8 cellular contexts compared by ENCODE assay signal in the genomic region with DNA sequence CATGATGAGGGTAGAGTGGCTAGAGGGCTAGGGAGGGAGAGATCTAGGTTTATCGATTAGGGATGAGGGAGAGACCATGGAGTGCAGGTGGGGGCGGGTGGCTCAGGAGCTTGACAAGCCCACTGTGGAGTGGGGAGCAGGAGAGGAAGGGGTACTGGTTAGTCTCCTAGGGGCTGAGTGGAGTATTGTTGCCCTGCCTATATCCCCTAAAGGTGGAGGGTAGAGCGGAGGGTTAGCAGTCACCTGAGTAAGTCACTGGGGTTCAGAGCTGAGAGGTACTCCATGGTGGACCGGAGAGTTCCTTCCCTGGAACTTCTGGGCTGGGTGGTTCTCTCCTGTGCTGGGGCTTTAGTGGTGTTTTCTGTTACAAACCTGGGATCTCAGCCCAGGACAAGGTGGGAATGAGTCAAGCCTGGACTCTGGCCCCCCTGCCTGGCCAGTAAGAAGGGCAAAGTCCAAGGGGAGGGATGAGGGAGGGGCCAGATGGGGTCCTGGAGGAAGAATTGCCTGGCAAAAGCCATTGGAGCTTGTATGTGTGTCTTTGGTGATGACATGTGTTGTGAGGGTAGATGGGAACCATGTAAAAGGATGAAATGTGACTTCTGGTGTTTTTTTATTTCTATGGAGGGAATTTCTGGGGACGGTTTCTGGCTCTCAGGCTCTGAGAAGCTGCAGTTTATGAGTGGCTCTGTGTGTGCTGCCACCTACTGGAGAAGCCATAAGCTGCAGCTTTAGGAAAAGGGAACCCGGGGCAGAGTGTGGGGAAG. TPM values are rescaled to one million over a fixed set of nuclear protein-coding genes. Genes with fewer than 3 reads are reported as not detected.
DNase-seq lines count a peak whose midpoint lies in the region; ATAC-seq and TF ChIP-seq lines count a peak whose summit lies in the region.

A gene with protein sequence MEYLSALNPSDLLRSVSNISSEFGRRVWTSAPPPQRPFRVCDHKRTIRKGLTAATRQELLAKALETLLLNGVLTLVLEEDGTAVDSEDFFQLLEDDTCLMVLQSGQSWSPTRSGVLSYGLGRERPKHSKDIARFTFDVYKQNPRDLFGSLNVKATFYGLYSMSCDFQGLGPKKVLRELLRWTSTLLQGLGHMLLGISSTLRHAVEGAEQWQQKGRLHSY (minus strand): TSS at position 403 of the 767 bp plus-strand sequence. CDS start 119 bp downstream, at position 284.

- peaks cover 3% of the 10 kb centered on the region for H4K20me1 ChIP-seq in GM23338 (replicated peaks; ENCODE audit: insufficient read depth)

- H3K56ac ChIP-seq in mesendoderm (ENCODE audit: low read length): no peak within 1 kb of the TSS

- peak; percentile 94 for TF ChIP-seq CTCF in C4-2B (conservative IDR thresholded peaks at IDR 0.05)
- TF ChIP-seq CTCF in GM23338 (conservative IDR thresholded peaks at IDR 0.05; ENCODE audit: low read depth in 2 of 2): peak; percentile 77 to 95
- peak; percentile 91 for TF ChIP-seq CTCF in activated CD8-positive, alpha-beta T cell treated with anti-CD3 and anti-CD28 coated beads for 36 hours (IDR thresholded peaks at IDR 0.05)
- TF ChIP-seq CTCF in suprapubic skin (IDR thresholded peaks at IDR 0.05): peak; percentile 76 to 92

- no peak within 1 kb of the TSS for H4K8ac ChIP-seq in mesendoderm (ENCODE audit: low read depth, low read length)

- H2BK15ac ChIP-seq in mesendoderm (replicated peaks; ENCODE audit: low read depth): no peak within 1 kb of the TSS

- peaks cover 2% of the 10 kb centered on the region for H3K79me1 ChIP-seq in mesendoderm (ENCODE audit: low read length)

- POLR2A ChIA-PET in activated CD8-positive, alpha-beta T cell treated with anti-CD3 and anti-CD28 coated beads for 36 hours (lab: Charles Lee): interaction anchor here (0.5 to 2.9 kb wide), 11 partner anchors 15 to 156 kb away, joined by 3 to 12 read pairs (median 4); a partner anchor contains a TSS

- no peaks in the 10 kb centered on the region for H3K79me2 ChIP-seq in GM23338 (replicated peaks; ENCODE audit: insufficient read depth)
- no peaks in the 10 kb centered on the region for H3K79me2 ChIP-seq in mesendoderm (ENCODE audit: control insufficient read depth, insufficient read depth, low read length)

- H3K4me2 ChIP-seq in GM23338 (no peak within 1 kb of the TSS), mesendoderm (ENCODE audit: low read length) (no peak within 1 kb of the TSS)

- no peak within 1 kb of the TSS for H2BK5ac ChIP-seq in mesendoderm (ENCODE audit: low read length)

- no peak within 1 kb of the TSS for H3K4ac ChIP-seq in mesendoderm (ENCODE audit: low read depth, low read length)

- intact Hi-C loops in activated CD8-positive, alpha-beta T cell treated with anti-CD3 and anti-CD28 coated beads for 36 hours (cut with micrococcal nuclease): no loop called here

- H2BK120ac ChIP-seq in mesendoderm (ENCODE audit: low read depth, low read length): no peak within 1 kb of the TSS

- H3K27ac ChIP-seq in C4-2B (no peak within 1 kb of the TSS), GM23338 (ENCODE audit: low read depth) (no peak within 1 kb of the TSS), mesendoderm (ENCODE audit: low read depth, low read length) (no peak within 1 kb of the TSS), suprapubic skin (no peak within 1 kb of the TSS)

- H3K4me3 ChIP-seq in GM23338 (no peak within 1 kb of the TSS), mesendoderm (ENCODE audit: low read length) (no peak within 1 kb of the TSS), suprapubic skin (no peak within 1 kb of the TSS)

- no peak for TF ChIP-seq EP300 in suprapubic skin (IDR thresholded peaks at IDR 0.05)

- H3K9me3 Mint-ChIP-seq in GM23338: no peaks in the 10 kb centered on the region
- H3K9me3 Mint-ChIP-seq in activated CD8-positive, alpha-beta T cell treated with anti-CD3 and anti-CD28 coated beads for 36 hours: no peaks in the 10 kb centered on the region

- peaks cover 15% of the 10 kb centered on the region for H3K4me1 Mint-ChIP-seq in GM23338
- H3K4me1 Mint-ChIP-seq in activated CD8-positive, alpha-beta T cell treated with anti-CD3 and anti-CD28 coated beads for 36 hours (ENCODE audit: low read depth): peaks cover 36% of the 10 kb centered on the region

- H3K36me3 ChIP-seq in GM23338 (ENCODE audit: insufficient read depth) (peaks cover 17% of the 10 kb centered on the region; the same call in 1 of the 2 replicates), mesendoderm (ENCODE audit: control insufficient read depth, insufficient read depth, low read length) (peaks cover 5% of the 10 kb centered on the region), suprapubic skin (peaks cover 48% of the 10 kb centered on the region)

- no peaks in the 10 kb centered on the region for H3K9me3 ChIP-seq in suprapubic skin

- TF ChIP-seq POLR2A in suprapubic skin (IDR thresholded peaks at IDR 0.05): no peak

- H3K9me2 ChIP-seq in GM23338 (ENCODE audit: insufficient read depth): no peaks in the 10 kb centered on the region

- no peak within 1 kb of the TSS for H3K23ac ChIP-seq in mesendoderm (ENCODE audit: low read length)

- ATAC-seq in GM23338 (peak; percentile 18), HG03469 (IDR thresholded peaks at IDR 0.05; ENCODE audit: unreplicated experiment) (no peak)
- no peak for ATAC-seq in activated CD8-positive, alpha-beta T cell treated with anti-CD3 and anti-CD28 coated beads for 36 hours

- H2AFZ ChIP-seq in GM23338: no peak within 1 kb of the TSS

- CTCF ChIA-PET in activated CD8-positive, alpha-beta T cell treated with anti-CD3 and anti-CD28 coated beads for 36 hours (lab: Charles Lee): interaction anchor here (0.8 to 28.2 kb wide), 47 partner anchors 8 to 249 kb away, joined by 3 to 873 read pairs (median 6); a partner anchor contains a TSS

- peaks cover 62% of the 10 kb centered on the region for H3K36me3 Mint-ChIP-seq in GM23338 (ENCODE audit: low read depth)
- peaks cover 52% of the 10 kb centered on the region for H3K36me3 Mint-ChIP-seq in activated CD8-positive, alpha-beta T cell treated with anti-CD3 and anti-CD28 coated beads for 36 hours (ENCODE audit: low read depth)

- no peak within 1 kb of the TSS for H3K18ac ChIP-seq in mesendoderm (ENCODE audit: low read length)

- no peak within 1 kb of the TSS for H4K5ac ChIP-seq in mesendoderm (ENCODE audit: low read length)

- H3K4me1 ChIP-seq in GM23338 (ENCODE audit: insufficient read depth) (peaks cover 4% of the 10 kb centered on the region; the same call in 1 of the 2 replicates), mesendoderm (ENCODE audit: control insufficient read depth, low read depth, low read length) (no peaks in the 10 kb centered on the region), suprapubic skin (peaks cover 54% of the 10 kb centered on the region)

- WGBS in mesendoderm (ENCODE audit: extremely low coverage, insufficient coverage, low lambda C conversion rate): no CpG with 5 or more reads among the region's 6 CpGs
- 51% methylated on average over 6 of the region's 6 CpGs for WGBS in suprapubic skin

- DNase-seq in GM23338 (ENCODE audit: low spot score) (peak; percentile 76), NCI-H446 treated with DMSO at 0.1 percent for 48 hours (lab: John Stamatoyannopoulos, UW) (peak; percentile 7), mesendoderm (peak; percentile 71), suprapubic skin (ENCODE audit: low spot score in 2 of 2) (peak in 1 of 2 donors; percentile 86)
- DNase-seq in activated CD8-positive, alpha-beta T cell treated with anti-CD3 and anti-CD28 coated beads for 36 hours: peak; percentile 69
- DNase-seq in effector CD8-positive, alpha-beta T cell (lab: John Stamatoyannopoulos, UW): peak; percentile 45

- H2AK5ac ChIP-seq in mesendoderm (ENCODE audit: low read length): no peak within 1 kb of the TSS

- 0 out of 2 replicates have a peak, but pooled peaks cover 9% of the 10 kb centered on the region for H3K27me3 ChIP-seq in GM23338 (ENCODE audit: insufficient read depth)
- H3K27me3 ChIP-seq in mesendoderm (ENCODE audit: insufficient read depth, low read length, poor library complexity): no peaks in the 10 kb centered on the region
- no peaks in the 10 kb centered on the region for H3K27me3 ChIP-seq in suprapubic skin

- peaks cover 20% of the 10 kb centered on the region for H3K27me3 Mint-ChIP-seq in GM23338 (ENCODE audit: insufficient read depth, low read depth, poor library complexity)
- H3K27me3 Mint-ChIP-seq in activated CD8-positive, alpha-beta T cell treated with anti-CD3 and anti-CD28 coated beads for 36 hours: no peaks in the 10 kb centered on the region

- no peak within 1 kb of the TSS for H3K4me3 Mint-ChIP-seq in GM23338
- no peak within 1 kb of the TSS for H3K4me3 Mint-ChIP-seq in activated CD8-positive, alpha-beta T cell treated with anti-CD3 and anti-CD28 coated beads for 36 hours

- no peak within 1 kb of the TSS for H3K27ac Mint-ChIP-seq in GM23338
- H3K27ac Mint-ChIP-seq in activated CD8-positive, alpha-beta T cell treated with anti-CD3 and anti-CD28 coated beads for 36 hours: no peak within 1 kb of the TSS

- H3F3A ChIP-seq in GM23338 (replicated peaks; ENCODE audit: low read depth): no peaks in the 10 kb centered on the region

- no peak within 1 kb of the TSS for H3K9ac ChIP-seq in mesendoderm (ENCODE audit: low read length)

RNA-seq across cellular contexts. Expression of the gene that starts here (rescaled TPM):
- total RNA-seq in GM23338 (2014; rRNA removed; shearing (Covaris generic)): 4.6 and 8.9 TPM in 2 replicates
- 3.4 and 5.0 TPM in 2 replicates for polyA plus RNA-seq in GM23338 (2016; fragmentation: Nextera tagmentation; extraction: Ambion mirVana)
- total RNA-seq in activated CD8-positive, alpha-beta T cell treated with anti-CD3 and anti-CD28 coated beads for 36 hours: 10 to 100 TPM; 12.1 to 13.6 TPM
- not detected for polyA plus RNA-seq in mesendoderm (2013, experiment 1 of 2)
- polyA plus RNA-seq in mesendoderm (2013, experiment 2 of 2): 0.03 TPM
- 10 to 100 TPM; 23.4 to 32.7 (median 31.7) TPM for total RNA-seq in suprapubic skin
